8 cellular contexts compared by ENCODE assay signal in the genomic region with DNA sequence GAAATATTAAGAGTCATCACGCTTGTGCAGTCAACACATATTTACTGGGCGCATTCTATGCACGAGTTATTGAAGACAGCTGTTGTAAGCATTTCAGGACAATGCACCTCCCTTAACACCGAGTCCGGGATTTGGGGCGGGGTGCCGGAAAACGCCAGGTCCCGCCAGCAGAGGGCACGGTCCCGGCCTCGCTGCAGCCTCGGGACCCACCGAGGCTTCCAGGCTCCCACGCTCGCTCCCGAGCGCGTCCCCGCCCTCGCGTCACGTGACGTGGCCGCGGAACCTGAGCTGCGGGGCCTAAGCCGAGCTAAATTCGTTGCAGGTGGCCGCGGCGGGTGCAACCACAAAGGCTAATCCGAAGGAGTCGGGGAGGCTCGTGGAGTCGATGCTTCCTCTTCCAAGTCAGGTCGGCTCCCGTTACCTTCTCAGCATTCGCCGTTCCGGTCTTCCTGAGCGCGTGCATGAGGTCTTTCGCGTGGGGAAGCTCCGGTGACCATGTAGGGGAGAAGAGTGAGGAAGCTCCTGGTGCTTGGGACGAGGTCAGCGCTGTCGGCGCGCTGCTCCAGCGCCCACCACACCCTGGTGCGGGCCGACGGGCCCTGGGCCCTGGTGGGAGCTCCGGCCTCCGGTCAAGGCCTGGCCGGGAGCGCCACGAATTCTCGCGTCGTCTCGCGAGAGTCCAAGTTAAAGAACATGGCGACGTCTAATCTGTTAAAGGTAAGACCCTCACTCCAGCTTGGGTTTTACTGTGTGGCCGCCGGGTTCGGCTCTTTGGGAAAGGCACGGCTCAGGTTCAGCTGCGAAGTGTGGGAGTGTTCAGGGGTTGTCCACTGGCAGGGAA. TPM values are rescaled to one million over a fixed set of nuclear protein-coding genes. Genes with fewer than 3 reads are reported as not detected.
DNase-seq lines count a peak whose midpoint lies in the region; ATAC-seq and TF ChIP-seq lines count a peak whose summit lies in the region.

A gene (plus strand): TSS at position 243 of the 841 bp plus-strand sequence. CDS start 451 bp downstream, at position 694.

- H3K4me2 ChIP-seq in skeletal muscle satellite cell (ENCODE audit: low read length), result peak within 1 kb of the TSS; percentile 87

- in situ Hi-C loops in brain microvascular endothelial cell (cut with HindIII; ENCODE audit: low pct_ligation_motif_present, low sequenced_read_pairs), result no loop called here

- intact Hi-C loops in A673 (cut with micrococcal nuclease; ENCODE audit: unreplicated experiment), result loop anchor here (5.0 kb wide), 2 partner anchors 82 to 638 kb away; a partner anchor contains a TSS

- H3K9me3 ChIP-seq in A673 (ENCODE audit: low read depth, low read length, poor library complexity, severe bottlenecking) (no peaks in the 10 kb centered on the region), iPS-15b (ENCODE audit: control insufficient read depth, insufficient read depth, low read length) (no peaks in the 10 kb centered on the region), skeletal muscle satellite cell (replicated peaks; ENCODE audit: low read length) (no peaks in the 10 kb centered on the region)

- H3K36me3 ChIP-seq in A673 (ENCODE audit: insufficient read depth, low read length, poor library complexity, severe bottlenecking), result no peaks in the 10 kb centered on the region
- H3K36me3 ChIP-seq in brain microvascular endothelial cell (replicated peaks), result no peaks in the 10 kb centered on the region
- H3K36me3 ChIP-seq in iPS-15b (ENCODE audit: control insufficient read depth, insufficient read depth, low read length), result no peaks in the 10 kb centered on the region
- H3K36me3 ChIP-seq in skeletal muscle satellite cell (ENCODE audit: insufficient read depth, low read length), result peaks cover 2% of the 10 kb centered on the region

- H3K27me3 ChIP-seq in A673 (replicated peaks; ENCODE audit: insufficient read depth, low read depth, low read length, poor library complexity), result no peaks in the 10 kb centered on the region
- no peaks in the 10 kb centered on the region for H3K27me3 ChIP-seq in brain microvascular endothelial cell (replicated peaks)
- H3K27me3 ChIP-seq in iPS-15b (ENCODE audit: control insufficient read depth, insufficient read depth, low read length), result no peaks in the 10 kb centered on the region
- no peaks in the 10 kb centered on the region for H3K27me3 ChIP-seq in skeletal muscle satellite cell (ENCODE audit: control insufficient read depth, insufficient read depth, low read length)

- H3K27ac ChIP-seq in A673 (ENCODE audit: low read depth, low read length, poor library complexity, severe bottlenecking), result peak within 1 kb of the TSS; percentile 99
- peak within 1 kb of the TSS; percentile 98 for H3K27ac ChIP-seq in brain microvascular endothelial cell

- H3K9ac ChIP-seq in iPS-15b (ENCODE audit: low read depth, low read length) (peak within 1 kb of the TSS; percentile 98), skeletal muscle satellite cell (ENCODE audit: low read depth, low read length) (peak within 1 kb of the TSS; percentile 100)

- DNase-seq in A673 (ENCODE audit: low spot score) (peak; percentile 97), NCI-H2107 (lab: John Stamatoyannopoulos, UW) (peak; percentile 86), UCSD-AML1 (lab: John Stamatoyannopoulos, UW; ENCODE audit: unreplicated experiment) (peak; percentile 91), brain microvascular endothelial cell (peak; percentile 88)

- H3K4me3 ChIP-seq in A673 (ENCODE audit: low read depth, low read length, poor library complexity, severe bottlenecking) (peak within 1 kb of the TSS; percentile 95), brain microvascular endothelial cell (ENCODE audit: low read depth, low read length) (peak within 1 kb of the TSS; percentile 100), iPS-15b (ENCODE audit: low read depth, low read length) (peak within 1 kb of the TSS; percentile 99), skeletal muscle satellite cell (ENCODE audit: low read length) (peak within 1 kb of the TSS; percentile 98)

- peak; percentile 76 for ATAC-seq in GM18520 (IDR thresholded peaks at IDR 0.05; ENCODE audit: unreplicated experiment)
- peak; percentile 83 for ATAC-seq in HG03064 (IDR thresholded peaks at IDR 0.05; ENCODE audit: low read depth, unreplicated experiment)

- CTCF ChIA-PET in A673 (lab: Charles Lee), result interaction anchor here (0.6 to 1.2 kb wide), 8 partner anchors 9 to 642 kb away, joined by 3 to 4 read pairs (median 3); no protein-coding TSS in a partner anchor

- POLR2A ChIA-PET in A673 (lab: Charles Lee; ENCODE audit: low non-redundant PET), result interaction anchor here (0.6 kb wide), 2 partner anchors 37 to 62 kb away, joined by 4 to 6 read pairs; no protein-coding TSS in a partner anchor

- peak; percentile 98 for TF ChIP-seq CTCF in A673 (conservative IDR thresholded peaks at IDR 0.05; ENCODE audit: low read depth, low read length)
- peak; percentile 82 for TF ChIP-seq CTCF in brain microvascular endothelial cell (IDR thresholded peaks at IDR 0.05; ENCODE audit: low read depth, low read length, missing control alignments)

- peaks cover 4% of the 10 kb centered on the region for H3K4me1 ChIP-seq in A673 (ENCODE audit: insufficient read depth, low read length, poor library complexity, severe bottlenecking)
- H3K4me1 ChIP-seq in iPS-15b (ENCODE audit: control insufficient read depth, insufficient read depth, low read length), result peaks cover 5% of the 10 kb centered on the region
- H3K4me1 ChIP-seq in skeletal muscle satellite cell (ENCODE audit: control insufficient read depth, insufficient read depth, low read length), result peaks cover 16% of the 10 kb centered on the region

- no TSS peak for BruUV-seq in A673 (replicated peaks; lab: Mats Ljungman, UMichigan)

RNA-seq across cellular contexts. Expression of the gene that starts here (rescaled TPM):
- total RNA-seq in A673 (2021), result 62.3 and 63.1 TPM in 2 replicates
- 30.8 and 32.2 TPM in 2 replicates for total RNA-seq in skeletal muscle satellite cell (2012; rRNA removed)

Comparison
In these comparisons a context has a peak if more than half of its experiments do, and no peak if none do; other contexts are left out.
1. Peak in every context shown above with its lines: DNase-seq, ATAC-seq, H3K4me3 ChIP-seq and H3K27ac ChIP-seq.